Comparison of ENCODE assay signal across 16 cellular contexts in genomic region chr4:7190668-7191545, GRCh38. TPM values are rescaled to one million over a fixed set of nuclear protein-coding genes. Genes with fewer than 3 reads are reported as not detected.
DNase-seq lines count a peak whose midpoint lies in the region; TF ChIP-seq lines count a peak whose summit lies in the region.
"Had no signal": no experiment of that assay in that cellular context is flagged by ENCODE, and none has a peak within 500 bp of the region (broad histone marks: within the 10 kb centered on the region; RNA-seq: fewer than 3 reads in every experiment).

No MANE protein-coding gene starts in this region.

- H3K4me1 ChIP-seq in testis = peaks cover 14% of the 10 kb centered on the region

- DNase-seq in Daoy (ENCODE audit: low read depth) (peak; percentile 0), mesenteric fat pad (ENCODE audit: low spot score) (peak; percentile 68), testis (peak; percentile 65), HCEC 1CT (no peak), G401 (ENCODE audit: low spot score) (no peak), HFFc6 (no peak)
- DNase-seq in activated T-helper 1 cell treated with anti-CD3 and anti-CD28 coated beads, Interleukin-12 subunit alpha, Interleukin-12 subunit beta, Interleukin-2, Interleukin-4 antibody, amounts not matched to agents 30 ng/mL and 10 ng/mL and 1 ng/mL, durations not matched to agents 14 hours and 24 hours and 36 hours (ENCODE audit: low spot score) = no peak
- DNase-seq: EL, MG63, NCI-H1105, NCI-H1930, NCI-H2171, NCI-H774 had no signal

- H3K4me1 Mint-ChIP-seq in activated T-helper 1 cell treated with anti-CD3 and anti-CD28 coated beads, Interleukin-12 subunit alpha, Interleukin-12 subunit beta, Interleukin-2, Interleukin-4 antibody, amounts not matched to agents 30 ng/mL and 10 ng/mL and 1 ng/mL, durations not matched to agents 14 hours and 24 hours and 36 hours (ENCODE audit: low read depth) = no peaks in the 10 kb centered on the region
- no peaks in the 10 kb centered on the region for H3K4me1 Mint-ChIP-seq in HFFc6 (ENCODE audit: low read depth)

- H3K9me3 Mint-ChIP-seq in activated T-helper 1 cell treated with anti-CD3 and anti-CD28 coated beads, Interleukin-12 subunit alpha, Interleukin-12 subunit beta, Interleukin-2, Interleukin-4 antibody, amounts not matched to agents 30 ng/mL and 10 ng/mL and 1 ng/mL, durations not matched to agents 14 hours and 24 hours and 36 hours = no peaks in the 10 kb centered on the region
- no peaks in the 10 kb centered on the region for H3K9me3 Mint-ChIP-seq in HFFc6

- H3K27me3 ChIP-seq in testis = no peaks in the 10 kb centered on the region
- H3K27me3 ChIP-seq: MG63 had no signal

- no peaks in the 10 kb centered on the region for H3K36me3 ChIP-seq in testis (ENCODE audit: low read depth, missing control alignments)
- H3K36me3 ChIP-seq: MG63 had no signal

- no peak for TF ChIP-seq POLR2A in testis (IDR thresholded peaks at IDR 0.05)

- no peak overlapping the region for H3K4me3 ChIP-seq in testis
- H3K4me3 ChIP-seq: GM12878, MG63 had no signal

- TF ChIP-seq CTCF in testis (IDR thresholded peaks at IDR 0.05) = no peak
- TF ChIP-seq CTCF in HFFc6 (IDR thresholded peaks at IDR 0.05) = no peak

- H3K27ac ChIP-seq in testis = peak overlapping the region in 1 of 2 donors; percentile 50
- H3K27ac ChIP-seq: C4-2B had no signal

- in situ Hi-C loops in G401 (cut with HindIII; ENCODE audit: low sequenced_read_pairs) = no loop called here

- no peaks in the 10 kb centered on the region for H3K9me3 ChIP-seq in testis
- H3K9me3 ChIP-seq: MG63 had no signal

- 62 to 71% methylated on average over 10 to 13 of the region's 13 CpGs for WGBS in testis, 2 donors

- H3K27ac Mint-ChIP-seq in activated T-helper 1 cell treated with anti-CD3 and anti-CD28 coated beads, Interleukin-12 subunit alpha, Interleukin-12 subunit beta, Interleukin-2, Interleukin-4 antibody, amounts not matched to agents 30 ng/mL and 10 ng/mL and 1 ng/mL, durations not matched to agents 14 hours and 24 hours and 36 hours = no peak overlapping the region
- H3K27ac Mint-ChIP-seq in HFFc6 = no peak overlapping the region

- no peaks in the 10 kb centered on the region for H3K36me3 Mint-ChIP-seq in activated T-helper 1 cell treated with anti-CD3 and anti-CD28 coated beads, Interleukin-12 subunit alpha, Interleukin-12 subunit beta, Interleukin-2, Interleukin-4 antibody, amounts not matched to agents 30 ng/mL and 10 ng/mL and 1 ng/mL, durations not matched to agents 14 hours and 24 hours and 36 hours (ENCODE audit: low read depth)
- H3K36me3 Mint-ChIP-seq in HFFc6 (ENCODE audit: low read depth) = no peaks in the 10 kb centered on the region

- intact Hi-C loops in activated T-helper 1 cell treated with anti-CD3 and anti-CD28 coated beads, Interleukin-12 subunit alpha, Interleukin-12 subunit beta, Interleukin-2, Interleukin-4 antibody, amounts not matched to agents 30 ng/mL and 10 ng/mL and 1 ng/mL, durations not matched to agents 14 hours and 24 hours and 36 hours (cut with micrococcal nuclease) = loop anchor here (5.0 to 10.0 kb wide), 4 partner anchors 144 to 796 kb away; no protein-coding TSS in a partner anchor
- intact Hi-C loops in testis (cut with DNase I; ENCODE audit: low total_unique reads) = loop anchor here (10.0 kb wide), 1 partner anchor 104 kb away; no protein-coding TSS in a partner anchor

- peaks cover 40% of the 10 kb centered on the region for H3K27me3 Mint-ChIP-seq in activated T-helper 1 cell treated with anti-CD3 and anti-CD28 coated beads, Interleukin-12 subunit alpha, Interleukin-12 subunit beta, Interleukin-2, Interleukin-4 antibody, amounts not matched to agents 30 ng/mL and 10 ng/mL and 1 ng/mL, durations not matched to agents 14 hours and 24 hours and 36 hours (ENCODE audit: insufficient read depth)
- H3K27me3 Mint-ChIP-seq in HFFc6 (ENCODE audit: insufficient read depth) = peaks cover 61% of the 10 kb centered on the region

- H3K4me3 Mint-ChIP-seq in activated T-helper 1 cell treated with anti-CD3 and anti-CD28 coated beads, Interleukin-12 subunit alpha, Interleukin-12 subunit beta, Interleukin-2, Interleukin-4 antibody, amounts not matched to agents 30 ng/mL and 10 ng/mL and 1 ng/mL, durations not matched to agents 14 hours and 24 hours and 36 hours = peak overlapping the region; percentile 30
- no peak overlapping the region for H3K4me3 Mint-ChIP-seq in HFFc6

RNA-seq across cellular contexts. Expression of gene SORCS2, which starts 1.4 kb away (rescaled TPM):
- 0.91 and 2.0 TPM in 2 replicates for total RNA-seq in Daoy (2014; rRNA removed; shearing (Covaris generic))
- not detected in 2 replicates for total RNA-seq in activated T-helper 1 cell treated with anti-CD3 and anti-CD28 coated beads, Interleukin-12 subunit alpha, Interleukin-12 subunit beta, Interleukin-2, Interleukin-4 antibody, amounts not matched to agents 30 ng/mL and 10 ng/mL and 1 ng/mL, durations not matched to agents 14 hours and 24 hours and 36 hours
- 1.9 TPM for total RNA-seq in mesenteric fat pad
- 1 to 10 TPM; 2.7 to 2.9 TPM for total RNA-seq in testis
- polyA plus RNA-seq in testis (ENCODE audit: insufficient read depth, low read depth, low replicate concordance) = 4.6 TPM
- under 0.01 TPM in 1 of 2 replicates, not detected in the other for total RNA-seq in G401 (2014; rRNA removed; shearing (Covaris generic))
- total RNA-seq in HFFc6 (2021; fragmentation: NEBNext Ultra II Directional; extraction: Animal tissue kit (Norgen Biotek cat#: 25700)) = under 1 TPM in 3 of 6 experiments, not detected in 3; 0.05 to 0.15 (median 0.12) TPM
- total RNA-seq: NCI-H460 had no signal

Comparison
In these comparisons a context has a peak if more than half of its experiments do, and no peak if none do; other contexts are left out.
1. DNase-seq: peak in Daoy (single experiment), mesenteric fat pad (single experiment) and testis (single experiment); none in activated T-helper 1 cell treated with anti-CD3 and anti-CD28 coated beads, Interleukin-12 subunit alpha, Interleukin-12 subunit beta, Interleukin-2, Interleukin-4 antibody, amounts not matched to agents 30 ng/mL and 10 ng/mL and 1 ng/mL, durations not matched to agents 14 hours and 24 hours and 36 hours (single experiment), HCEC 1CT (single experiment), G401 (single experiment) and HFFc6 (single experiment).